In the genomic region with DNA sequence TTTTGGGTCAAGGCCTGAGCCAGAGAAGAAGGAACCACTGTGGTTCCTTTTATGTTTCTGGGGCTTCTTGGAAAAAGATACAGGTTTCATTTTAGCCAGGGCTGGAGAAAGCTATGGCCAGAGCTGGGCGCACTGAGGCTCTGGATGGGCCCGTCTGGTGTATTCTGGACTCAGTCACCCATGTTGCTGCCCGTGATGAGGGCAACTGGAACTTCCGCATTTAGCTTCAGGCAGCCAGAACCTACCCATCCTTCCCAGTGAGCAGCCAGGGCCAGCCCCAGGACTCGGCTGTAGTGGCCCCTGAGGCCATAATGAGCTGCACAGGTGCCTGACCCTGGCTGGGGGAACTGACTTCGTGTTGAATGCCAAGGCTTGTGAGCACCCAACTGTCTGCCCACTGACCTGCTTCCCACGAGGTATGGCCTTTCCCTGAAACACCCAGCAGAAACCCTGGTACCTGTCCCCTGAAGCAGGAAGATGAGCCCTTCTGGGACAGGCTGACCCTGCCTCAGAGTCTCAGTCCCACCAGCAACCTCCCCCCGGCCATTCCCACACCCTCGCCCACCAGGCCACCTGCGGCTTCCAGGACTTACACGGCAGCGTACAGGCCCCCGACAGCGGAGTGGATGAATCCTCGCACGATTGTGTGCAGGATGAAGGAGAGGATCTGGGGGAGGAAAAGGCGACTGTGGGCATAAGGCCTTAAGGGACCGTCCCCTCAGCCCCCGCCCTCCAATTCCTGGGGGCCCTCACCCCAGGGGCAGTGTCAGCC, we compare ENCODE assay signal across 10 cellular contexts. TPM values are rescaled to one million over a fixed set of nuclear protein-coding genes. Genes with fewer than 3 reads are reported as not detected.
A peak's percentile ranks its signal among the peaks of the same experiment; 100 is the strongest.
DNase-seq lines count a peak whose midpoint lies in the region; ATAC-seq and TF ChIP-seq lines count a peak whose summit lies in the region.
"Had no signal": no experiment of that assay in that cellular context is flagged by ENCODE, and none has a peak within 500 bp of the region (broad histone marks: within the 10 kb centered on the region; RNA-seq: fewer than 3 reads in every experiment).

No MANE protein-coding gene starts in this region.

- peak overlapping the region; percentile 71 for H3K4me2 ChIP-seq in osteoblast (ENCODE audit: insufficient read depth, low read length)

- H3K4me3 Mint-ChIP-seq in activated naive CD8-positive, alpha-beta T cell treated with anti-CD3 and anti-CD28 coated beads, Interleukin-2, amount 50 U/mL, for 24 hours = no peak overlapping the region
- H3K4me3 Mint-ChIP-seq in activated naive CD8-positive, alpha-beta T cell treated with anti-CD3 and anti-CD28 coated beads for 36 hours = no peak overlapping the region
- H3K4me3 Mint-ChIP-seq: T-helper 1 cell treated with Interleukin-12 subunit alpha and Interleukin-12 subunit beta and Interleukin-4 antibody, amounts not matched to agents 30 μg/mL and 1 μg/mL, for 36 hours had no signal

- ATAC-seq in activated naive CD8-positive, alpha-beta T cell treated with anti-CD3 and anti-CD28 coated beads, Interleukin-2, amount 50 U/mL, for 24 hours = peak; percentile 5
- no peak for ATAC-seq in HG03520 (IDR thresholded peaks at IDR 0.05; ENCODE audit: unreplicated experiment)
- no peak for ATAC-seq in HG03469 (IDR thresholded peaks at IDR 0.05; ENCODE audit: unreplicated experiment)

- H2AFZ ChIP-seq in osteoblast (ENCODE audit: low read length) = peak overlapping the region; percentile 85

- no peaks in the 10 kb centered on the region for H3K79me2 ChIP-seq in osteoblast (ENCODE audit: insufficient read depth, low read length)

- no peak for TF ChIP-seq CTCF in osteoblast (IDR thresholded peaks at IDR 0.05; ENCODE audit: extremely low read depth, low read depth, low read length)

- H3K4me1 Mint-ChIP-seq in activated naive CD8-positive, alpha-beta T cell treated with anti-CD3 and anti-CD28 coated beads, Interleukin-2, amount 50 U/mL, for 24 hours = peaks cover 13% of the 10 kb centered on the region
- peaks cover 5% of the 10 kb centered on the region for H3K4me1 Mint-ChIP-seq in activated naive CD8-positive, alpha-beta T cell treated with anti-CD3 and anti-CD28 coated beads for 36 hours

- H3K9me3 ChIP-seq in osteoblast (ENCODE audit: low read depth, low read length) = no peaks in the 10 kb centered on the region

- H3K4me1 ChIP-seq in osteoblast (ENCODE audit: insufficient read depth, low read length) = peaks cover 14% of the 10 kb centered on the region

- H3K27ac ChIP-seq in epithelial cell of prostate (peak overlapping the region; percentile 55), osteoblast (ENCODE audit: low read depth, low read length) (peak overlapping the region; percentile 91)

- peak overlapping the region; percentile 52 for H3K27ac Mint-ChIP-seq in activated naive CD8-positive, alpha-beta T cell treated with anti-CD3 and anti-CD28 coated beads, Interleukin-2, amount 50 U/mL, for 24 hours
- H3K27ac Mint-ChIP-seq in activated naive CD8-positive, alpha-beta T cell treated with anti-CD3 and anti-CD28 coated beads for 36 hours = no peak overlapping the region
- H3K27ac Mint-ChIP-seq: T-helper 1 cell treated with Interleukin-12 subunit alpha and Interleukin-12 subunit beta and Interleukin-4 antibody, amounts not matched to agents 30 μg/mL and 1 μg/mL, for 36 hours had no signal

- H4K20me1 ChIP-seq in osteoblast (ENCODE audit: insufficient read depth, low read length) = no peaks in the 10 kb centered on the region

- H3K36me3 Mint-ChIP-seq in activated naive CD8-positive, alpha-beta T cell treated with anti-CD3 and anti-CD28 coated beads, Interleukin-2, amount 50 U/mL, for 24 hours (ENCODE audit: low read depth) = no peaks in the 10 kb centered on the region
- H3K36me3 Mint-ChIP-seq in activated naive CD8-positive, alpha-beta T cell treated with anti-CD3 and anti-CD28 coated beads for 36 hours = no peaks in the 10 kb centered on the region

- H3K36me3 ChIP-seq in osteoblast (ENCODE audit: insufficient read depth, low read length) = no peaks in the 10 kb centered on the region

- no peak for DNase-seq in activated naive CD8-positive, alpha-beta T cell treated with anti-CD3 and anti-CD28 coated beads, Interleukin-2, amount 50 U/mL, for 24 hours
- no peak for DNase-seq in activated naive CD8-positive, alpha-beta T cell treated with anti-CD3 and anti-CD28 coated beads for 36 hours
- DNase-seq in epithelial cell of prostate (ENCODE audit: low read depth, low spot score) (no peak), osteoblast (ENCODE audit: insufficient read length, low spot score, missing footprints) (peak; percentile 91), HPDE6-E6E7 (ENCODE audit: extremely low spot score) (no peak)
- DNase-seq in stimulated activated CD4-positive, alpha-beta T cell treated with anti-CD3 and anti-CD28 coated beads, Interleukin-12 subunit alpha, Interleukin-12 subunit beta, amount 100 ng/mL, for 4 hours = no peak
- DNase-seq: MM.1S had no signal

- no peaks in the 10 kb centered on the region for H3K27me3 ChIP-seq in osteoblast (ENCODE audit: insufficient read depth, low read length)

- H3K4me3 ChIP-seq in osteoblast (ENCODE audit: insufficient read depth, low read length) = peak overlapping the region; percentile 40

- H3K27me3 Mint-ChIP-seq in activated naive CD8-positive, alpha-beta T cell treated with anti-CD3 and anti-CD28 coated beads, Interleukin-2, amount 50 U/mL, for 24 hours = no peaks in the 10 kb centered on the region
- no peaks in the 10 kb centered on the region for H3K27me3 Mint-ChIP-seq in activated naive CD8-positive, alpha-beta T cell treated with anti-CD3 and anti-CD28 coated beads for 36 hours

- no peaks in the 10 kb centered on the region for H3K9me3 Mint-ChIP-seq in activated naive CD8-positive, alpha-beta T cell treated with anti-CD3 and anti-CD28 coated beads, Interleukin-2, amount 50 U/mL, for 24 hours
- H3K9me3 Mint-ChIP-seq in activated naive CD8-positive, alpha-beta T cell treated with anti-CD3 and anti-CD28 coated beads for 36 hours = no peaks in the 10 kb centered on the region
- H3K9me3 Mint-ChIP-seq: T-helper 1 cell treated with Interleukin-12 subunit alpha and Interleukin-12 subunit beta and Interleukin-4 antibody, amounts not matched to agents 30 μg/mL and 1 μg/mL, for 36 hours had no signal

RNA-seq across cellular contexts. Expression of a gene that starts 15.3 kb away (rescaled TPM):
- total RNA-seq in activated naive CD8-positive, alpha-beta T cell treated with anti-CD3 and anti-CD28 coated beads for 36 hours = 10 to 100 TPM; 54.9 to 58.4 TPM
- total RNA-seq in osteoblast = 19.2 and 21.5 TPM in 2 replicates

RNA-seq across cellular contexts. Expression of a gene that starts 50.8 kb away (rescaled TPM):
- 1 to 10 TPM; 3.7 to 4.6 TPM for total RNA-seq in activated naive CD8-positive, alpha-beta T cell treated with anti-CD3 and anti-CD28 coated beads for 36 hours
- 4.4 and 5.4 TPM in 2 replicates for total RNA-seq in osteoblast
